In genomic region chr2:28566441-28567075, GRCh38 we compare ENCODE assay signal across 8 cellular contexts.
DNase-seq lines count a peak whose midpoint lies in the region; ATAC-seq, FAIRE-seq and TF ChIP-seq lines count a peak whose summit lies in the region.

No MANE protein-coding gene starts in this region.

- no peak for FAIRE-seq in keratinocyte (lab: Jason Lieb, UNC)

- H3K9me1 ChIP-seq in keratinocyte (ENCODE audit: control insufficient read depth, extremely low read depth, insufficient read depth, low read length): no peaks in the 10 kb centered on the region

- peak overlapping the region; percentile 83 for H3K4me3 Mint-ChIP-seq in central memory CD8-positive, alpha-beta T cell

- dilution Hi-C loops in keratinocyte (cut with MboI; ENCODE audit: extremely low pct_ligation_motif_present, low sequenced_read_pairs): no loop called here

- H3K4me2 ChIP-seq in keratinocyte (ENCODE audit: control insufficient read depth, extremely low read depth, insufficient read depth, low read depth, low read length): peak overlapping the region; percentile 96

- H3K27ac Mint-ChIP-seq in central memory CD8-positive, alpha-beta T cell (ENCODE audit: low read depth): peak overlapping the region; percentile 73

- DNase-seq in AG09309 (ENCODE audit: low read depth) (peak; percentile 13), NCI-H226 (peak; percentile 30), keratinocyte (ENCODE audit: low read depth, low spot score) (no peak)
- DNase-seq in central memory CD8-positive, alpha-beta T cell (ENCODE audit: low spot score in 2 of 2): peak; percentile 83 to 90
- peak; percentile 83 to 93 (median 87) for DNase-seq in stimulated activated CD4-positive, alpha-beta T cell treated with anti-CD3 and anti-CD28 coated beads, Interleukin-12 subunit alpha, Interleukin-12 subunit beta, amount 100 ng/mL, for 48 hours (ENCODE audit: low read depth in 2 of 3, low spot score in 1 of 3)

- no peaks in the 10 kb centered on the region for H3K27me3 Mint-ChIP-seq in central memory CD8-positive, alpha-beta T cell

- TF ChIP-seq CTCF in AG09309 (IDR thresholded peaks at IDR 0.05; ENCODE audit: control insufficient read depth, insufficient read depth, low read depth, low read length, missing control alignments): peak; percentile 100
- TF ChIP-seq CTCF in keratinocyte (optimal IDR thresholded peaks at IDR 0.05 in 1 of 3, IDR thresholded peaks at IDR 0.05 in 1 of 3, conservative IDR thresholded peaks at IDR 0.05 in 1 of 3; ENCODE audit: extremely low read depth in 1 of 3, insufficient read depth in 2 of 3, low read length in 3 of 3): peak; percentile 91 to 100 (median 96)

- H3K27me3 ChIP-seq in keratinocyte (ENCODE audit: control insufficient read depth, extremely low read depth, insufficient read depth, low read length): no peaks in the 10 kb centered on the region

- H3K36me3 Mint-ChIP-seq in central memory CD8-positive, alpha-beta T cell (ENCODE audit: insufficient read depth): peaks cover 6% of the 10 kb centered on the region

- H3K9me3 Mint-ChIP-seq in central memory CD8-positive, alpha-beta T cell: no peaks in the 10 kb centered on the region

- peaks cover 20% of the 10 kb centered on the region for H3K4me1 Mint-ChIP-seq in central memory CD8-positive, alpha-beta T cell

- H3K4me1 ChIP-seq in keratinocyte (ENCODE audit: control insufficient read depth, extremely low read depth, insufficient read depth, low read length): peaks cover 43% of the 10 kb centered on the region

- H3K4me3 ChIP-seq in AG09309 (ENCODE audit: control insufficient read depth, low read depth, low read length) (peak overlapping the region; percentile 67), keratinocyte (ENCODE audit: control insufficient read depth in 2 of 3, extremely low read depth in 1 of 3, insufficient read depth in 2 of 3, low read depth in 1 of 3, low read length in 3 of 3) (peak overlapping the region; percentile 36 to 83 (median 80))

- peak overlapping the region; percentile 1 for H2AFZ ChIP-seq in keratinocyte (ENCODE audit: control insufficient read depth, low read length)

- H3K79me2 ChIP-seq in keratinocyte (ENCODE audit: control insufficient read depth, insufficient read depth, low read length): no peaks in the 10 kb centered on the region

- H3K9me3 ChIP-seq in keratinocyte (ENCODE audit: control insufficient read depth, low read depth, low read length): no peaks in the 10 kb centered on the region

- peak; percentile 94 for ATAC-seq in GM18909 (IDR thresholded peaks at IDR 0.05; ENCODE audit: poor library complexity, unreplicated experiment)
- ATAC-seq in HG03175 (IDR thresholded peaks at IDR 0.05; ENCODE audit: unreplicated experiment): peak; percentile 91
- peak; percentile 94 to 96 for ATAC-seq in activated CD4-positive, CD25-positive, alpha-beta regulatory T cell treated with anti-CD3 and anti-CD28 coated beads, Interleukin-2, amount 50 U/mL, for 24 hours
- peak; percentile 95 for ATAC-seq in central memory CD8-positive, alpha-beta T cell (replicated peaks; ENCODE audit: extremely low read depth, poor library complexity, severe bottlenecking)

- H3K9ac ChIP-seq in keratinocyte (ENCODE audit: control insufficient read depth, extremely low read depth, insufficient read depth, low read length): peak overlapping the region; percentile 78

- H4K20me1 ChIP-seq in keratinocyte (ENCODE audit: control insufficient read depth, extremely low read depth, insufficient read depth, low read length): no peaks in the 10 kb centered on the region

- H3K36me3 ChIP-seq in keratinocyte (ENCODE audit: control insufficient read depth in 2 of 2, extremely low read depth in 1 of 2, insufficient read depth in 2 of 2, low read length in 2 of 2): no peaks in the 10 kb centered on the region

- H3K27ac ChIP-seq in keratinocyte (ENCODE audit: control insufficient read depth, insufficient read depth, low read length): peak overlapping the region; percentile 80
